ENCODE assay signal across 1 cellular context in genomic region chr10:121129266-121129665, GRCh38.
TF ChIP-seq lines count a peak whose summit lies in the region.

No MANE protein-coding gene starts in this region.

TF ChIP-seq in GM23338, 12 proteins besides CTCF, POLR2A, EP300 and RAD21 (continued from another document):
- TF ChIP-seq REST (IDR thresholded peaks at IDR 0.05; ENCODE audit: unreplicated experiment), result no peak
- no peak for TF ChIP-seq EZH2phosphoT487 (IDR thresholded peaks at IDR 0.05; ENCODE audit: unreplicated experiment)
- TF ChIP-seq JUNB (IDR thresholded peaks at IDR 0.05; ENCODE audit: unreplicated experiment), result no peak
- no peak for TF ChIP-seq ETS1 (IDR thresholded peaks at IDR 0.05)
- no peak for TF ChIP-seq EZH2 (IDR thresholded peaks at IDR 0.05; ENCODE audit: low read depth, unreplicated experiment)
- no peak for TF ChIP-seq ZNF462 (CRISPR knock-in tag; IDR thresholded peaks at IDR 0.05)
- no peak for TF ChIP-seq ZNF114 (CRISPR knock-in tag; IDR thresholded peaks at IDR 0.05)
- TF ChIP-seq ZNF331 (CRISPR knock-in tag; IDR thresholded peaks at IDR 0.05; ENCODE audit: low read depth), result no peak
- TF ChIP-seq NANOG (IDR thresholded peaks at IDR 0.05; ENCODE audit: borderline replicate concordance), result no peak
- TF ChIP-seq STAT1 (IDR thresholded peaks at IDR 0.05; ENCODE audit: unreplicated experiment), result no peak
- no peak for TF ChIP-seq CREB1 (CRISPR knock-in tag; IDR thresholded peaks at IDR 0.05; ENCODE audit: low read depth)
TF ChIP-seq in GM23338: peak in this region for 0.
